Comparison of ENCODE assay signal across 8 cellular contexts in genomic region chr10:102796407-102797176, GRCh38. TPM values are rescaled to one million over a fixed set of nuclear protein-coding genes. Genes with fewer than 3 reads are reported as not detected.
DNase-seq lines count a peak whose midpoint lies in the region; ATAC-seq and TF ChIP-seq lines count a peak whose summit lies in the region.

No MANE protein-coding gene starts in this region.

- H3K4me1 ChIP-seq in fibroblast of lung (ENCODE audit: control insufficient read depth, extremely low read depth, insufficient read depth, low read length), result peaks cover 13% of the 10 kb centered on the region
- H3K4me1 ChIP-seq in parathyroid adenoma, result peaks cover 26% of the 10 kb centered on the region

- H3K79me2 ChIP-seq in fibroblast of lung (ENCODE audit: control insufficient read depth, insufficient read depth, low read length) (no peaks in the 10 kb centered on the region), parathyroid adenoma (peaks cover 58% of the 10 kb centered on the region)

- DNase-seq in CD14-positive monocyte (ENCODE audit: low spot score) (peak; percentile 82), KG1 (lab: John Stamatoyannopoulos, UW) (peak; percentile 56), fibroblast of lung (ENCODE audit: low read depth in 2 of 2) (peak; percentile 52 to 64), ureter (ENCODE audit: low spot score) (peak; percentile 77), D341Med (ENCODE audit: low spot score) (no peak)
- peak in 2 of 3 experiments; percentile 27 to 44 for DNase-seq in activated CD8-positive, alpha-beta memory T cell treated with anti-CD3 and anti-CD28 coated beads for 48 hours (ENCODE audit: low read depth in 2 of 3, low spot score in 2 of 3)

- ATAC-seq in GM21390 (IDR thresholded peaks at IDR 0.05; ENCODE audit: unreplicated experiment), result peak; percentile 96

- TF ChIP-seq CTCF in CD14-positive monocyte (IDR thresholded peaks at IDR 0.05) (no peak), fibroblast of lung (conservative IDR thresholded peaks at IDR 0.05 in 1 of 2, IDR thresholded peaks at IDR 0.05 in 1 of 2; ENCODE audit: low read depth in 1 of 2, low read length in 2 of 2) (no peak), parathyroid adenoma (IDR thresholded peaks at IDR 0.05) (no peak)

- H3K9ac ChIP-seq in fibroblast of lung (ENCODE audit: insufficient read depth, low read length) (no peak overlapping the region), parathyroid adenoma (no peak overlapping the region)

- H3K36me3 Mint-ChIP-seq in CD14-positive monocyte, result peaks cover 40 to 48% of the 10 kb centered on the region in 2 donors

- no peaks in the 10 kb centered on the region for H3K27me3 Mint-ChIP-seq in CD14-positive monocyte (ENCODE audit: low read depth in 3 of 3)

- H3K9me3 ChIP-seq in fibroblast of lung (ENCODE audit: control insufficient read depth, insufficient read depth, low read depth, low read length), result no peaks in the 10 kb centered on the region
- H3K9me3 ChIP-seq in parathyroid adenoma (ENCODE audit: control insufficient read depth, low read length), result no peaks in the 10 kb centered on the region

- no peaks in the 10 kb centered on the region for H3K9me3 Mint-ChIP-seq in CD14-positive monocyte

- peak overlapping the region; percentile 92 to 97 (median 95) for H3K27ac Mint-ChIP-seq in CD14-positive monocyte

- H3K4me1 Mint-ChIP-seq in CD14-positive monocyte, result peaks cover 53% of the 10 kb centered on the region

- H3K36me3 ChIP-seq in fibroblast of lung (ENCODE audit: control insufficient read depth, insufficient read depth, low read length) (peaks cover 4% of the 10 kb centered on the region), parathyroid adenoma (ENCODE audit: control insufficient read depth, insufficient read depth, low read length) (no peaks in the 10 kb centered on the region)

- no peak overlapping the region for H2AFZ ChIP-seq in fibroblast of lung (ENCODE audit: low read length)
- H2AFZ ChIP-seq in parathyroid adenoma, result no peak overlapping the region

- no peak overlapping the region for H3K4me2 ChIP-seq in fibroblast of lung (ENCODE audit: extremely low read depth, insufficient read depth, low read length)
- H3K4me2 ChIP-seq in parathyroid adenoma (ENCODE audit: low read length), result peak overlapping the region; percentile 18

- no peaks in the 10 kb centered on the region for H4K20me1 ChIP-seq in fibroblast of lung (ENCODE audit: control insufficient read depth, extremely low read depth, insufficient read depth, low read length)

- H3K4me3 ChIP-seq in fibroblast of lung (replicated peaks in 1 of 4; ENCODE audit: control extremely low read depth in 1 of 4, insufficient read depth in 1 of 4, low read depth in 3 of 4, low read length in 4 of 4) (no peak overlapping the region), parathyroid adenoma (ENCODE audit: low read depth, low read length) (peak overlapping the region; percentile 5)

- H3K27ac ChIP-seq in fibroblast of lung (ENCODE audit: insufficient read depth, low read length) (no peak overlapping the region), parathyroid adenoma (peak overlapping the region; percentile 70)

- H3K27me3 ChIP-seq in fibroblast of lung (ENCODE audit: control insufficient read depth, insufficient read depth, low read length) (no peaks in the 10 kb centered on the region), parathyroid adenoma (ENCODE audit: control insufficient read depth, insufficient read depth, low read length) (no peaks in the 10 kb centered on the region)

- intact Hi-C loops in CD14-positive monocyte (cut with micrococcal nuclease), result no loop called here

- peak overlapping the region; percentile 65 to 80 for H3K4me3 Mint-ChIP-seq in CD14-positive monocyte

RNA-seq across cellular contexts. Expression of gene CYP17A1, which starts 40.6 kb away (rescaled TPM):
- polyA plus RNA-seq in CD14-positive monocyte, result not detected
- total RNA-seq in fibroblast of lung, result not detected in 2 replicates
- polyA plus RNA-seq in fibroblast of lung, result not detected in 2 replicates
- not detected in 2 replicates for polyA plus RNA-seq in fibroblast of lung (2012)
- not detected in 2 replicates for polyA minus RNA-seq in fibroblast of lung (ENCODE audit: low replicate concordance)
- total RNA-seq in ureter, result 1.1 TPM

RNA-seq across cellular contexts. Expression of gene WBP1L, which starts 52.8 kb away (rescaled TPM):
- polyA plus RNA-seq in CD14-positive monocyte, result 10 to 100 TPM; 38.3 to 43.0 TPM
- total RNA-seq in fibroblast of lung, result 28.8 and 40.0 TPM in 2 replicates
- 33.7 and 36.8 TPM in 2 replicates for polyA plus RNA-seq in fibroblast of lung
- polyA plus RNA-seq in fibroblast of lung (2012), result 26.7 and 34.8 TPM in 2 replicates
- 60.4 and 66.8 TPM in 2 replicates for polyA minus RNA-seq in fibroblast of lung (ENCODE audit: low replicate concordance)
- total RNA-seq in ureter, result 55.2 TPM

RNA-seq across cellular contexts. Expression of gene BORCS7, which starts 57.5 kb away (rescaled TPM):
- polyA plus RNA-seq in CD14-positive monocyte (10 to 100 TPM; 49.8 to 51.9 TPM), fibroblast of lung (26.9 and 48.8 TPM in 2 replicates)
- total RNA-seq in fibroblast of lung (15.5 and 17.2 TPM in 2 replicates), ureter (22.5 TPM)
- polyA plus RNA-seq in fibroblast of lung (2012), result 10.8 and 20.5 TPM in 2 replicates
- polyA minus RNA-seq in fibroblast of lung (ENCODE audit: low replicate concordance), result 0.89 TPM in 1 of 2 replicates, not detected in the other
